Comparison of ENCODE assay signal across 8 cellular contexts in genomic region chr14:24678801-24679247, GRCh38. TPM values are rescaled to one million over a fixed set of nuclear protein-coding genes. Genes with fewer than 3 reads are reported as not detected.
DNase-seq lines count a peak whose midpoint lies in the region; FAIRE-seq and TF ChIP-seq lines count a peak whose summit lies in the region.

No MANE protein-coding gene starts in this region.

- FAIRE-seq in RCC 7860 (lab: Jason Lieb, UNC) = peak; percentile 15

- H3K36me3 Mint-ChIP-seq in neural progenitor cell = no peaks in the 10 kb centered on the region

- no peak overlapping the region for H3K27ac Mint-ChIP-seq in neural progenitor cell

- peak overlapping the region; percentile 92 for H2AFZ ChIP-seq in GM23248
- H2AFZ ChIP-seq in neural progenitor cell (replicated peaks) = peak overlapping the region; percentile 83

- H3K4me1 ChIP-seq in GM23248 (ENCODE audit: insufficient read depth) (no peaks in the 10 kb centered on the region), neural progenitor cell (no peaks in the 10 kb centered on the region)

- H4K20me1 ChIP-seq in GM23248 (ENCODE audit: insufficient read depth) (no peaks in the 10 kb centered on the region), neural progenitor cell (ENCODE audit: low read depth) (no peaks in the 10 kb centered on the region)

- in situ Hi-C loops in GM23248 (cut with MboI) = no loop called here

- peak; percentile 83 for DNase-seq in ELR (ENCODE audit: low read depth)
- peak; percentile 88 for DNase-seq in GM23248
- DNase-seq in Kasumi-1 (lab: John Stamatoyannopoulos, UW) = peak; percentile 94 to 98
- peak; percentile 57 for DNase-seq in RCC 7860 (ENCODE audit: low spot score)
- peak; percentile 62 for DNase-seq in activated T-helper 1 cell treated with Interleukin-2 at 50 U/mL for 16 hours (ENCODE audit: low read depth)
- DNase-seq in fibroblast of peridontal ligament (ENCODE audit: extremely low read depth) = peak; percentile 91
- peak; percentile 93 for DNase-seq in neural progenitor cell (ENCODE audit: low spot score)
- peak in 39 of 49 donors; percentile 8 to 84 (median 52) for DNase-seq in substantia nigra (lab: John Stamatoyannopoulos, UW)

- H3F3A ChIP-seq in GM23248 (ENCODE audit: insufficient read depth) (no peaks in the 10 kb centered on the region), neural progenitor cell (ENCODE audit: low read depth) (no peaks in the 10 kb centered on the region)

- no peaks in the 10 kb centered on the region for H3K9me2 ChIP-seq in GM23248 (ENCODE audit: insufficient read depth)

- H3K9ac ChIP-seq in GM23248 (peak overlapping the region; percentile 27; the same call in 1 of the 2 replicates), neural progenitor cell (no peak overlapping the region)

- no peaks in the 10 kb centered on the region for H3K9me3 Mint-ChIP-seq in neural progenitor cell

- peaks cover 3% of the 10 kb centered on the region for H3K27me3 Mint-ChIP-seq in neural progenitor cell (ENCODE audit: insufficient read depth, low read depth)

- TF ChIP-seq CTCF in neural progenitor cell (IDR thresholded peaks at IDR 0.05) = peak; percentile 100

- H3K27me3 ChIP-seq in GM23248 (replicated peaks; ENCODE audit: insufficient read depth) = peaks cover 19% of the 10 kb centered on the region; the same call in 1 of the 2 replicates
- peaks cover 23% of the 10 kb centered on the region for H3K27me3 ChIP-seq in neural progenitor cell

- H3K79me2 ChIP-seq in GM23248 (ENCODE audit: insufficient read depth) = no peaks in the 10 kb centered on the region
- H3K79me2 ChIP-seq in neural progenitor cell (ENCODE audit: low read depth) = no peaks in the 10 kb centered on the region

- H3K4me3 Mint-ChIP-seq in neural progenitor cell = peak overlapping the region; percentile 70

- WGBS in GM23248 (ENCODE audit: low coverage in 1 of 2, low lambda C conversion rate in 2 of 2, missing lambda C conversion rate in 2 of 2), 2 experiments = 2 to 5% methylated on average over 11 of the region's 11 CpGs

- peaks cover 4% of the 10 kb centered on the region for H3K4me1 Mint-ChIP-seq in neural progenitor cell

- H3K4me3 ChIP-seq in GM23248 (peak overlapping the region; percentile 74), neural progenitor cell (no peak overlapping the region)

- H3K36me3 ChIP-seq in GM23248 (ENCODE audit: low read depth) = no peaks in the 10 kb centered on the region
- no peaks in the 10 kb centered on the region for H3K36me3 ChIP-seq in neural progenitor cell

- H3K4me2 ChIP-seq in GM23248 (ENCODE audit: unreplicated experiment) (peak overlapping the region; percentile 97), neural progenitor cell (no peak overlapping the region)

- no peaks in the 10 kb centered on the region for H3K9me3 ChIP-seq in GM23248 (ENCODE audit: low read depth)
- no peaks in the 10 kb centered on the region for H3K9me3 ChIP-seq in neural progenitor cell (ENCODE audit: low read depth)

- no peak overlapping the region for H3K27ac ChIP-seq in GM23248
- H3K27ac ChIP-seq in neural progenitor cell = no peak overlapping the region
- H3K27ac ChIP-seq in substantia nigra (ENCODE audit: low read depth, low read length, poor library complexity, severe bottlenecking) = no peak overlapping the region

RNA-seq across cellular contexts. Expression of gene GZMB, which starts 44.8 kb away (rescaled TPM):
- not detected in 2 replicates for total RNA-seq in GM23248 (2014; rRNA removed; shearing (Covaris generic))
- polyA plus RNA-seq in GM23248 (2016; fragmentation: Nextera tagmentation; extraction: Ambion mirVana) = not detected in 2 replicates
- total RNA-seq in neural progenitor cell (ENCODE audit: low replicate concordance) = not detected in 2 replicates
